Comparison of ENCODE assay signal across 1 cellular context in the genomic region with DNA sequence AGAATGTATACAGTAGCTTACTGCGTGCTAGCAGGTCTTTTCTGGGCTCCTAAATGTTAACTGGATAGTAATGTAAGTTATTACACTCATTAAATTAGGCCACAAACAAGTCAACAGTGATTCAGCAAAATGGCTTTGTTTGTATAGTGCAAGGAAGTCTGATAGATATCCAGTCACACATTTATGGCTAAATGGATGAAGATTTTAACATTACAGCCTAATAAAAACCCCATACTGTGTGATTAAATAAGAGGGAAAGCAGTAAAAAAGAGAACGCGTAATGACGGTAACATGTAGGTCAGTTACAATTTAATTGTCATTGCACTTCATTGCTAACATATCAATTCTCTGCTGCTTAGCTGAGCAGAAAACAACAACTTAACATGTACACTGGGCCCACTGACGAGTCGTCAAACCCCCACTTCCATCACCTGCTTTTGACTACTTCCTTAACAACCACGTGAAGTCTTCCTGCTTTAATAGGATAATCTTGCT.
TF ChIP-seq lines count a peak whose summit lies in the region.

No MANE protein-coding gene starts in this region.

TF ChIP-seq in K562, 482 proteins besides CTCF, POLR2A, EP300 and RAD21 (continued from another document):
- TF ChIP-seq, protein P1, sequence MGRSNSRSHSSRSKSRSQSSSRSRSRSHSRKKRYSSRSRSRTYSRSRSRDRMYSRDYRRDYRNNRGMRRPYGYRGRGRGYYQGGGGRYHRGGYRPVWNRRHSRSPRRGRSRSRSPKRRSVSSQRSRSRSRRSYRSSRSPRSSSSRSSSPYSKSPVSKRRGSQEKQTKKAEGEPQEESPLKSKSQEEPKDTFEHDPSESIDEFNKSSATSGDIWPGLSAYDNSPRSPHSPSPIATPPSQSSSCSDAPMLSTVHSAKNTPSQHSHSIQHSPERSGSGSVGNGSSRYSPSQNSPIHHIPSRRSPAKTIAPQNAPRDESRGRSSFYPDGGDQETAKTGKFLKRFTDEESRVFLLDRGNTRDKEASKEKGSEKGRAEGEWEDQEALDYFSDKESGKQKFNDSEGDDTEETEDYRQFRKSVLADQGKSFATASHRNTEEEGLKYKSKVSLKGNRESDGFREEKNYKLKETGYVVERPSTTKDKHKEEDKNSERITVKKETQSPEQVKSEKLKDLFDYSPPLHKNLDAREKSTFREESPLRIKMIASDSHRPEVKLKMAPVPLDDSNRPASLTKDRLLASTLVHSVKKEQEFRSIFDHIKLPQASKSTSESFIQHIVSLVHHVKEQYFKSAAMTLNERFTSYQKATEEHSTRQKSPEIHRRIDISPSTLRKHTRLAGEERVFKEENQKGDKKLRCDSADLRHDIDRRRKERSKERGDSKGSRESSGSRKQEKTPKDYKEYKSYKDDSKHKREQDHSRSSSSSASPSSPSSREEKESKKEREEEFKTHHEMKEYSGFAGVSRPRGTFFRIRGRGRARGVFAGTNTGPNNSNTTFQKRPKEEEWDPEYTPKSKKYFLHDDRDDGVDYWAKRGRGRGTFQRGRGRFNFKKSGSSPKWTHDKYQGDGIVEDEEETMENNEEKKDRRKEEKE (IDR thresholded peaks at IDR 0.05; ENCODE audit: borderline replicate concordance in 1 of 2, control insufficient read depth in 1 of 2, low read depth in 2 of 2, low read length in 1 of 2), result no peak
- peak in 1 of 2 experiments; percentile 79; a peak in 2 of 4 replicates for TF ChIP-seq FOXA3 (CRISPR knock-in tag; conservative IDR thresholded peaks at IDR 0.05 in 1 of 2, IDR thresholded peaks at IDR 0.05 in 1 of 2)
